Comparison of ENCODE assay signal across 10 cellular contexts in genomic region chr2:68287580-68288441, GRCh38. TPM values are rescaled to one million over a fixed set of nuclear protein-coding genes. Genes with fewer than 3 reads are reported as not detected.
DNase-seq lines count a peak whose midpoint lies in the region; ATAC-seq, FAIRE-seq and TF ChIP-seq lines count a peak whose summit lies in the region.
"Had no signal": no experiment of that assay in that cellular context is flagged by ENCODE, and none has a peak within 500 bp of the region (broad histone marks: within the 10 kb centered on the region; RNA-seq: fewer than 3 reads in every experiment).

No MANE protein-coding gene starts in this region.

- H3K9me3 ChIP-seq in neural progenitor cell (ENCODE audit: low read depth): no peaks in the 10 kb centered on the region

- H3K27ac ChIP-seq in neural progenitor cell: no peak overlapping the region

- H3K9me3 Mint-ChIP-seq in brain: no peaks in the 10 kb centered on the region
- H3K9me3 Mint-ChIP-seq in neural progenitor cell: no peaks in the 10 kb centered on the region

- H3K9ac ChIP-seq in neural progenitor cell: no peak overlapping the region

- no peaks in the 10 kb centered on the region for H3F3A ChIP-seq in neural progenitor cell (ENCODE audit: low read depth)

- no peaks in the 10 kb centered on the region for H3K79me2 ChIP-seq in neural progenitor cell (ENCODE audit: low read depth)

- H3K4me3 ChIP-seq in neural progenitor cell: no peak overlapping the region

- H3K27me3 Mint-ChIP-seq in brain (no peaks in the 10 kb centered on the region), neural progenitor cell (ENCODE audit: insufficient read depth, low read depth) (no peaks in the 10 kb centered on the region)

- H2AFZ ChIP-seq in neural progenitor cell (replicated peaks): no peak overlapping the region

- ATAC-seq in GM19328 (IDR thresholded peaks at IDR 0.05; ENCODE audit: unreplicated experiment) (no peak), HG02870 (IDR thresholded peaks at IDR 0.05; ENCODE audit: unreplicated experiment) (no peak)

- no peaks in the 10 kb centered on the region for H4K20me1 ChIP-seq in neural progenitor cell (ENCODE audit: low read depth)

- no peaks in the 10 kb centered on the region for H3K27me3 ChIP-seq in neural progenitor cell

- TF ChIP-seq POLR2A in GM12892 (IDR thresholded peaks at IDR 0.05; ENCODE audit: low read depth, low read length): no peak

- no peaks in the 10 kb centered on the region for H3K4me1 ChIP-seq in neural progenitor cell

- no peak overlapping the region for H3K4me2 ChIP-seq in neural progenitor cell

- TF ChIP-seq CTCF in brain (conservative IDR thresholded peaks at IDR 0.05) (no peak), neural progenitor cell (IDR thresholded peaks at IDR 0.05) (no peak)

- peak overlapping the region in 2 of 5 experiments; percentile 12 to 34 for H3K4me3 Mint-ChIP-seq in brain
- no peak overlapping the region for H3K4me3 Mint-ChIP-seq in neural progenitor cell

- DNase-seq in KG1 (lab: John Stamatoyannopoulos, UW) (peak; percentile 15), kidney glomerular epithelial cell (lab: John Stamatoyannopoulos, UW) (peak; percentile 37), smooth muscle cell of the brain vasculature (ENCODE audit: low read depth, low spot score) (peak; percentile 2), GM12892 (ENCODE audit: insufficient read length) (no peak), neural progenitor cell (ENCODE audit: low spot score) (no peak)
- DNase-seq: NCI-H1092 treated with DMSO at 0.1 percent for 48 hours, small intestine had no signal

- H3K27ac Mint-ChIP-seq in brain: peak overlapping the region in 4 of 5 experiments; percentile 21 to 91 (median 69)
- H3K27ac Mint-ChIP-seq in neural progenitor cell: no peak overlapping the region

- no peaks in the 10 kb centered on the region for H3K36me3 Mint-ChIP-seq in brain
- H3K36me3 Mint-ChIP-seq in neural progenitor cell: no peaks in the 10 kb centered on the region

- no peaks in the 10 kb centered on the region for H3K36me3 ChIP-seq in neural progenitor cell

- peaks cover 48% of the 10 kb centered on the region for H3K4me1 Mint-ChIP-seq in brain
- peaks cover 12% of the 10 kb centered on the region for H3K4me1 Mint-ChIP-seq in neural progenitor cell

- no peak for FAIRE-seq in GM12892 (lab: Jason Lieb, UNC)
- FAIRE-seq: small intestine had no signal

RNA-seq across cellular contexts. Expression of gene CNRIP1, which starts 31.9 kb away (rescaled TPM):
- polyA plus RNA-seq in brain (ENCODE audit: insufficient read depth, low read depth, low replicate concordance): 32.8 TPM
- not detected for polyA plus RNA-seq in GM12892 (2012; ENCODE audit: missing spikeins)
- 3.7 and 5.0 TPM in 2 replicates for total RNA-seq in neural progenitor cell (ENCODE audit: low replicate concordance)

RNA-seq across cellular contexts. Expression of gene PPP3R1, which starts 35.5 kb away (rescaled TPM):
- polyA plus RNA-seq in brain (ENCODE audit: insufficient read depth, low read depth, low replicate concordance): 69.5 TPM
- 38.6 TPM for polyA plus RNA-seq in GM12892 (2012; ENCODE audit: missing spikeins)
- total RNA-seq in neural progenitor cell (ENCODE audit: low replicate concordance): 29.1 and 41.4 TPM in 2 replicates

Comparison
In these comparisons a context has a peak if more than half of its experiments do, and no peak if none do; other contexts are left out.
1. DNase-seq: peak in KG1 (single experiment), kidney glomerular epithelial cell (single experiment) and smooth muscle cell of the brain vasculature (single experiment); none in GM12892 (single experiment) and neural progenitor cell (single experiment).